8 cellular contexts compared by ENCODE assay signal in the genomic region with DNA sequence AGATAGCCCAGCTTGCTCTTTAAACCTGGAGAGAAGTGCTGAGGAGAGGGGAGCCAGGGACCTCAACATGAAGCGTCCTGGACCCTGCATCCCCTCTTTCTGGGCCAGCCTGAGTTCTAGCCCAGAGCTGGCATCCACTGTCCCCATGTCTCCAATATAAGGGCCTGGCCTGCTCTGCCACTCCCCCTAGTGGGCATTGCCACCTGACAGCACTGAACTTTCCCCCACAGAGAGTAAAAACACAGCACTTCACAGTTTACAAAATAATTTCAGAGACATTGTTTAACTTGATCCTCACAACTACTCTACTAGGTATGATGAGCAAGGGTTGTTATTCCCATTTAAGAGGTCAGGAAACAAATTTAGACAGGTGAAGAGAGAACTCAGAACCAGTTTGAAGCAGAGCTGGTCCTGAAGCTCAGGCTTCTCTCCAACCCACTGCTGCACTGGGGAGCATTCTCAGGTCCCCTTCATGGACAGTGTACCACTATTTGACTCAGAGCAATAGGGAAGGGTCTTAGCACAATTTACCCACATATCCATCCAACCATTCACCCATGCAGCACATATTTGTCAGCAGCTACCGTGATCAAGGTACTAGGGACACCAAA.
A peak's percentile ranks its signal among the peaks of the same experiment; 100 is the strongest.
DNase-seq lines count a peak whose midpoint lies in the region; ATAC-seq and TF ChIP-seq lines count a peak whose summit lies in the region.

No MANE protein-coding gene starts in this region.

- no peaks in the 10 kb centered on the region for H3K36me3 Mint-ChIP-seq in activated CD4-positive, alpha-beta T cell treated with anti-CD3 and anti-CD28 coated beads, Interleukin-2, amount 10 ng/mL, durations not matched to agents 7 days and 5 days (ENCODE audit: low read depth)
- no peaks in the 10 kb centered on the region; the same call in 1 of the 2 replicates for H3K36me3 Mint-ChIP-seq in HFFc6 (ENCODE audit: low read depth)

- CTCF ChIA-PET in activated CD4-positive, alpha-beta T cell treated with anti-CD3 and anti-CD28 coated beads, Interleukin-2, amount 10 ng/mL, durations not matched to agents 7 days and 5 days (lab: Charles Lee) = no interaction called here

- no peaks in the 10 kb centered on the region for H3K36me3 ChIP-seq in lower lobe of right lung

- H3K9me3 ChIP-seq in lower lobe of right lung = no peaks in the 10 kb centered on the region

- peak; percentile 8 for DNase-seq in activated CD4-positive, alpha-beta T cell treated with anti-CD3 and anti-CD28 coated beads, Interleukin-2, amount 10 ng/mL, durations not matched to agents 7 days and 5 days
- no peak for DNase-seq in activated CD4-positive, alpha-beta T cell treated with anti-CD3 and anti-CD28 coated beads, Interleukin-2, amount 50 U/mL, for 1 hour
- no peak for DNase-seq in HFFc6
- DNase-seq in NCI-H345 (lab: John Stamatoyannopoulos, UW) = peak; percentile 51
- DNase-seq in cerebellar cortex (ENCODE audit: low spot score) = peak; percentile 17
- DNase-seq in lower lobe of right lung = peak; percentile 54
- no peak for DNase-seq in activated gamma-delta T cell (lab: John Stamatoyannopoulos, UW)

- H3K27me3 Mint-ChIP-seq in activated CD4-positive, alpha-beta T cell treated with anti-CD3 and anti-CD28 coated beads, Interleukin-2, amount 10 ng/mL, durations not matched to agents 7 days and 5 days = no peaks in the 10 kb centered on the region
- no peaks in the 10 kb centered on the region; the same call in 1 of the 2 replicates for H3K27me3 Mint-ChIP-seq in HFFc6 (ENCODE audit: insufficient read depth)

- no peak overlapping the region for H3K4me3 ChIP-seq in lower lobe of right lung

- ATAC-seq in lower lobe of right lung (peak; percentile 61 to 70), HG03439 (IDR thresholded peaks at IDR 0.05; ENCODE audit: unreplicated experiment) (no peak)

- no peaks in the 10 kb centered on the region for H3K4me1 Mint-ChIP-seq in activated CD4-positive, alpha-beta T cell treated with anti-CD3 and anti-CD28 coated beads, Interleukin-2, amount 10 ng/mL, durations not matched to agents 7 days and 5 days
- H3K4me1 Mint-ChIP-seq in HFFc6 (ENCODE audit: low read depth) = no peaks in the 10 kb centered on the region

- no peak overlapping the region for H3K27ac ChIP-seq in lower lobe of right lung

- no peak overlapping the region for H3K4me3 Mint-ChIP-seq in activated CD4-positive, alpha-beta T cell treated with anti-CD3 and anti-CD28 coated beads, Interleukin-2, amount 10 ng/mL, durations not matched to agents 7 days and 5 days
- no peak overlapping the region for H3K4me3 Mint-ChIP-seq in HFFc6

- no peaks in the 10 kb centered on the region for H3K9me3 Mint-ChIP-seq in activated CD4-positive, alpha-beta T cell treated with anti-CD3 and anti-CD28 coated beads, Interleukin-2, amount 10 ng/mL, durations not matched to agents 7 days and 5 days
- H3K9me3 Mint-ChIP-seq in HFFc6 = peaks cover 50% of the 10 kb centered on the region

- POLR2A ChIA-PET in activated CD4-positive, alpha-beta T cell treated with anti-CD3 and anti-CD28 coated beads, Interleukin-2, amount 10 ng/mL, durations not matched to agents 7 days and 5 days (lab: Charles Lee) = no interaction called here

- peaks cover 5% of the 10 kb centered on the region for H3K27me3 ChIP-seq in lower lobe of right lung (ENCODE audit: low read depth)

- no peak overlapping the region for H3K27ac Mint-ChIP-seq in activated CD4-positive, alpha-beta T cell treated with anti-CD3 and anti-CD28 coated beads, Interleukin-2, amount 10 ng/mL, durations not matched to agents 7 days and 5 days
- H3K27ac Mint-ChIP-seq in HFFc6 = no peak overlapping the region

- intact Hi-C loops in lower lobe of right lung (cut with DNase I) = no loop called here

- no peaks in the 10 kb centered on the region for H3K4me1 ChIP-seq in lower lobe of right lung

- TF ChIP-seq CTCF in HFFc6 (IDR thresholded peaks at IDR 0.05) (peak; percentile 38; the same call in 1 of the 2 replicates), lower lobe of right lung (IDR thresholded peaks at IDR 0.05) (peak; percentile 64)

Comparison
In these comparisons a context has a peak if more than half of its experiments do, and no peak if none do; other contexts are left out.
1. DNase-seq: peak in activated CD4-positive, alpha-beta T cell treated with anti-CD3 and anti-CD28 coated beads, Interleukin-2, amount 10 ng/mL, durations not matched to agents 7 days and 5 days (single experiment), NCI-H345 (single experiment), cerebellar cortex (single experiment) and lower lobe of right lung (single experiment); none in activated CD4-positive, alpha-beta T cell treated with anti-CD3 and anti-CD28 coated beads, Interleukin-2, amount 50 U/mL, for 1 hour (single experiment), HFFc6 (single experiment) and activated gamma-delta T cell (single experiment).